Comparison of ENCODE assay signal across 11 cellular contexts in the genomic region with DNA sequence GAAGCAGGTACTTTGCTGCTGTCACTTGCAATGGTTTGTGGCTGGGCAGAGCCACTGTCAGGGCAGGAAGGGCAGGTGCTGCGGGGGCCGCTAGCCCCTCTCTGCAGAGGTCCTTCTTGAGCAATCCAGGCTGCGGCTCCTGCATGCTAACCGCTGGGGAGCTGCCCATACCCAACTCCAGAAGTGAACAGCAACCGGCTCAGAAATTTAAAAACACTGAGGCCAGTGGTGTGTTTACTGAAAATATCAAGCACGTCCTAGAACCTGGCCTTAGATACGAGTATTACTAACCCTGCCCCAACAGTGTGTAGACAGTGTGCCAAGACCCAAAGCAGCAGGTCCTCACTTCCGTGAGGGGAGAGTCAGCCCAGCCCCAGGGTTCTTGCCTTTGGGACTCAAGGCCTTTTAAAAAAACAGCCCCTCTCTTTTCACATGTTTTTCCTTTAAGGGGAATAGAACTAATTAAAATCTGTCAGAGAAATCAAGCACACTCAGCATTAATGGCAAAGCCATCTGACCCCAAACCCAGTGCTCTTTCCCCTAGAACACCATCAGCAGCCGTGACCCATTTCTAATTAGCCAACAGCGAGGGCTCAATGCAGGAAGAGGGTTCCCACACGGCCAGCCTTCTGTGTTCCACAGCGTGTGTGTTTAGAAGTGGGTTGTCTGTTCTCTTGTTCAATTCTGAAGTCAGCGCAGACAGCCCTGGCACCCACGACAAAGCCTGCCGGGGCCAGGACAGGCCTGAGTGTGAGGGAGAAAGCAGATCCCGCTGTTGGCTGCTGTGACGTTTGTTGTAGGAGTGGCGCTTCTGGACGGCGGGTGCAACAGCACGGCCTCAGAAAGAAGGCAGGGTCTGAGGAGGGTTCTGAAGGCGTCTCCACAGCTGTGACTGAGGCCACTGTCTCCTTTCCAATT.
DNase-seq lines count a peak whose midpoint lies in the region; ATAC-seq, FAIRE-seq and TF ChIP-seq lines count a peak whose summit lies in the region.
"Had no signal": no experiment of that assay in that cellular context is flagged by ENCODE, and none has a peak within 500 bp of the region (broad histone marks: within the 10 kb centered on the region; RNA-seq: fewer than 3 reads in every experiment).

No MANE protein-coding gene starts in this region.

- no peak overlapping the region for H3K4ac ChIP-seq in mesendoderm (ENCODE audit: low read depth, low read length)

- no peak overlapping the region for H3K4me2 ChIP-seq in A549
- no peak overlapping the region for H3K4me2 ChIP-seq in mesendoderm (ENCODE audit: low read length)

- DNase-seq in A549 (ENCODE audit: low read depth in 1 of 2, low spot score in 1 of 2) (no peak), cardiac septum (ENCODE audit: low spot score) (peak; percentile 79), nucleus accumbens (lab: John Stamatoyannopoulos, UW) (peak in 32 of 56 donors; percentile 6 to 63 (median 26)), mesendoderm (no peak), NCI-H2081 (lab: John Stamatoyannopoulos, UW) (no peak)
- DNase-seq in T-helper 2 cell treated with Interferon-gamma antibody and Interleukin-4, amounts not matched to agents 5 μg/mL and 100 μg/mL, for 36 hours (ENCODE audit: low spot score): no peak
- no peak for DNase-seq in activated effector memory CD4-positive, alpha-beta T cell treated with Interleukin-2 at 50 U/mL for 16 hours
- DNase-seq: activated CD4-positive, CD25-positive, alpha-beta regulatory T cell treated with anti-CD3 and anti-CD28 coated beads, Interleukin-2, amount 50 U/mL, for 72 hours; NCI-H748 treated with DMSO at 0.1 percent for 48 hours had no signal

- H3K79me1 ChIP-seq in mesendoderm (ENCODE audit: low read length): no peaks in the 10 kb centered on the region

- intact Hi-C loops in cardiac septum (cut with DNase I): no loop called here

- no peaks in the 10 kb centered on the region for H3K36me3 ChIP-seq in mesendoderm (ENCODE audit: control insufficient read depth, insufficient read depth, low read length)
- H3K36me3 ChIP-seq: cardiac muscle cell had no signal

- WGBS in A549 (ENCODE audit: missing lambda C conversion rate): 76% methylated on average over 22 of the region's 22 CpGs
- no CpG with 5 or more reads among the region's 22 CpGs for WGBS in mesendoderm (ENCODE audit: extremely low coverage, insufficient coverage, low lambda C conversion rate)

- H3K4me1 ChIP-seq in A549 (no peaks in the 10 kb centered on the region), mesendoderm (ENCODE audit: control insufficient read depth, low read depth, low read length) (no peaks in the 10 kb centered on the region)

- TF ChIP-seq RAD21 in A549 (conservative IDR thresholded peaks at IDR 0.05 in 1 of 2, IDR thresholded peaks at IDR 0.05 in 1 of 2): no peak

- no peak overlapping the region for H2BK120ac ChIP-seq in mesendoderm (ENCODE audit: low read depth, low read length)

- no peak overlapping the region for H3K4me3 ChIP-seq in A549
- no peak overlapping the region for H3K4me3 ChIP-seq in mesendoderm (ENCODE audit: low read length)
- H3K4me3 ChIP-seq: cardiac muscle cell had no signal

- no peaks in the 10 kb centered on the region for H3K9me3 Mint-ChIP-seq in T-helper 2 cell treated with Interferon-gamma antibody and Interleukin-4, amounts not matched to agents 5 μg/mL and 100 μg/mL, for 36 hours

- POLR2A ChIA-PET in A549 (lab: Yijun Ruan, JAX): no interaction called here

- no peaks in the 10 kb centered on the region for H3K27me3 ChIP-seq in mesendoderm (ENCODE audit: insufficient read depth, low read length, poor library complexity)
- H3K27me3 ChIP-seq: cardiac muscle cell had no signal

- no peak overlapping the region for H4K8ac ChIP-seq in mesendoderm (ENCODE audit: low read depth, low read length)

- CTCF ChIA-PET in A549 (lab: Yijun Ruan, JAX): no interaction called here

- H3K4me1 Mint-ChIP-seq in T-helper 2 cell treated with Interferon-gamma antibody and Interleukin-4, amounts not matched to agents 5 μg/mL and 100 μg/mL, for 36 hours (ENCODE audit: low read depth): peaks cover 30% of the 10 kb centered on the region

- H3K18ac ChIP-seq in mesendoderm (ENCODE audit: low read length): no peak overlapping the region

- no peak overlapping the region for H2BK5ac ChIP-seq in mesendoderm (ENCODE audit: low read length)

- H3K23ac ChIP-seq in mesendoderm (ENCODE audit: low read length): no peak overlapping the region

- no peak overlapping the region for H3K9ac ChIP-seq in mesendoderm (ENCODE audit: low read length)

- TF ChIP-seq CTCF in A549 (IDR thresholded peaks at IDR 0.05): no peak

- no peak for TF ChIP-seq EP300 in A549 (IDR thresholded peaks at IDR 0.05)

- no peak overlapping the region for H2AK5ac ChIP-seq in mesendoderm (ENCODE audit: low read length)

- no peak overlapping the region for H3K27ac ChIP-seq in A549
- no peak overlapping the region for H3K27ac ChIP-seq in mesendoderm (ENCODE audit: low read depth, low read length)
- H3K27ac ChIP-seq: cardiac muscle cell had no signal

- no peak for ATAC-seq in A549
- ATAC-seq in HG03565 (IDR thresholded peaks at IDR 0.05; ENCODE audit: unreplicated experiment): no peak

- H4K5ac ChIP-seq in mesendoderm (ENCODE audit: low read length): no peak overlapping the region

- no peak for TF ChIP-seq POLR2A in A549 (IDR thresholded peaks at IDR 0.05; ENCODE audit: low read length)

- no peak overlapping the region for H3K4me3 Mint-ChIP-seq in T-helper 2 cell treated with Interferon-gamma antibody and Interleukin-4, amounts not matched to agents 5 μg/mL and 100 μg/mL, for 36 hours

- no peak overlapping the region for H2BK15ac ChIP-seq in mesendoderm (replicated peaks; ENCODE audit: low read depth)

- no peaks in the 10 kb centered on the region for H3K36me3 Mint-ChIP-seq in T-helper 2 cell treated with Interferon-gamma antibody and Interleukin-4, amounts not matched to agents 5 μg/mL and 100 μg/mL, for 36 hours (ENCODE audit: low read depth)

- H3K9me3 ChIP-seq in A549: no peaks in the 10 kb centered on the region

- no peak for FAIRE-seq in A549 (lab: Jason Lieb, UNC)

- no peaks in the 10 kb centered on the region for H3K79me2 ChIP-seq in mesendoderm (ENCODE audit: control insufficient read depth, insufficient read depth, low read length)

- H3K27ac Mint-ChIP-seq in T-helper 2 cell treated with Interferon-gamma antibody and Interleukin-4, amounts not matched to agents 5 μg/mL and 100 μg/mL, for 36 hours: peak overlapping the region; percentile 20

- no peaks in the 10 kb centered on the region for H3K27me3 Mint-ChIP-seq in T-helper 2 cell treated with Interferon-gamma antibody and Interleukin-4, amounts not matched to agents 5 μg/mL and 100 μg/mL, for 36 hours (ENCODE audit: low read depth)

- no peak overlapping the region for H3K56ac ChIP-seq in mesendoderm (ENCODE audit: low read length)

TF ChIP-seq in A549, 52 proteins besides CTCF, POLR2A, EP300 and RAD21:
- TF ChIP-seq MAFK (IDR thresholded peaks at IDR 0.05; ENCODE audit: partially characterized antibody): peak; percentile 79
- TF ChIP-seq RARB (CRISPR knock-in tag; IDR thresholded peaks at IDR 0.05): no peak
- TF ChIP-seq GATA3 (IDR thresholded peaks at IDR 0.05; ENCODE audit: borderline replicate concordance): no peak

Comparison
In these comparisons a context has a peak if more than half of its experiments do, and no peak if none do; other contexts are left out.
1. DNase-seq: peak in cardiac septum (single experiment) and nucleus accumbens (32 of 56); none in A549 (0 of 2), T-helper 2 cell treated with Interferon-gamma antibody and Interleukin-4, amounts not matched to agents 5 μg/mL and 100 μg/mL, for 36 hours (single experiment), activated effector memory CD4-positive, alpha-beta T cell treated with Interleukin-2 at 50 U/mL for 16 hours (single experiment), mesendoderm (single experiment) and NCI-H2081 (0 of 2).